ENCODE assay signal across 17 cellular contexts in the genomic region with DNA sequence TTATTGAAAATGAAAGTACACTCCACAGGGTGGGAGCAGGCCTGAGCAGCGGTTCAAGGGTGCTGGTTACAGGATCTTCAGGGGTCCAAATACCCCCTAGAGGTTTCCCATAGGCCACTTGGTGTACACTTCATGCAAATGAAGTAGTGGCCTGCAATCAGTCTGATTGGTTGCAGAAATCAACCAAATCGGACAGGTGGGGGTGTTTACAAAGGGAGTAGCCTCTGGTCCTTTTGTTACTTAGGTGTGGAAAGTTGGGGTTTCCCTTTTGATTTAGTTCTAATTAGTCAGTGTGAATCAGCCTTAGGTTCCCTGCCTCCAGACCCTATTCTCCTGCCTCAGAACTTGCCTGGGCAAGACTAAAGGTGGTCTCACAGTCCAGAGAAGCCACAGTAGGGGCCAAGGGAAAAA. TPM values are rescaled to one million over a fixed set of nuclear protein-coding genes. Genes with fewer than 3 reads are reported as not detected.
DNase-seq lines count a peak whose midpoint lies in the region; ATAC-seq, FAIRE-seq and TF ChIP-seq lines count a peak whose summit lies in the region.
"Had no signal": no experiment of that assay in that cellular context is flagged by ENCODE, and none has a peak within 500 bp of the region (broad histone marks: within the 10 kb centered on the region; RNA-seq: fewer than 3 reads in every experiment).

No MANE protein-coding gene starts in this region.

- H4K20me1 ChIP-seq in BLaER1, result no peaks in the 10 kb centered on the region
- H4K20me1 ChIP-seq in Karpas-422 (ENCODE audit: insufficient read depth, low read depth, low read length), result no peaks in the 10 kb centered on the region

- H3K27ac ChIP-seq in BLaER1, result peak overlapping the region; percentile 40; the same call in 1 of the 2 replicates
- H3K27ac ChIP-seq in Karpas-422 (ENCODE audit: low read length), result peak overlapping the region; percentile 99
- H3K27ac ChIP-seq: gastrocnemius medialis, lower lobe of right lung, right atrium auricular region, uterus, VCaP had no signal

- H2AFZ ChIP-seq in Karpas-422 (ENCODE audit: low read length), result no peak overlapping the region

- H3K79me2 ChIP-seq in Karpas-422 (ENCODE audit: low read length), result peaks cover 3% of the 10 kb centered on the region; the same call in 1 of the 2 replicates

- no peaks in the 10 kb centered on the region for H3K27me3 Mint-ChIP-seq in activated T-helper 17 cell treated with anti-CD3 and anti-CD28 coated beads, Interleukin-2, amount 50 U/mL, for 72 hours
- no peaks in the 10 kb centered on the region for H3K27me3 Mint-ChIP-seq in naive B cell

- TF ChIP-seq CTCF in D721Med (IDR thresholded peaks at IDR 0.05; ENCODE audit: insufficient read depth, missing control alignments), result no peak

- peak overlapping the region; percentile 24 for H3K27ac Mint-ChIP-seq in activated T-helper 17 cell treated with anti-CD3 and anti-CD28 coated beads, Interleukin-2, amount 50 U/mL, for 72 hours
- peak overlapping the region; percentile 93 to 100 (median 99) for H3K27ac Mint-ChIP-seq in naive B cell
- H3K27ac Mint-ChIP-seq: natural killer cell treated with Interleukin-12 subunit alpha and Interleukin-12 subunit beta and Interleukin-15 and Interleukin-18, amount 100 ng/mL, for 72 hours had no signal

- H3K4me2 ChIP-seq in BLaER1 (peak overlapping the region; percentile 29), Karpas-422 (ENCODE audit: low read depth, low read length, poor library complexity, severe bottlenecking) (peak overlapping the region; percentile 66)

- no peaks in the 10 kb centered on the region for H3K36me3 Mint-ChIP-seq in activated T-helper 17 cell treated with anti-CD3 and anti-CD28 coated beads, Interleukin-2, amount 50 U/mL, for 72 hours (ENCODE audit: low read depth)
- no peaks in the 10 kb centered on the region for H3K36me3 Mint-ChIP-seq in naive B cell
- H3K36me3 Mint-ChIP-seq: natural killer cell treated with Interleukin-12 subunit alpha and Interleukin-12 subunit beta and Interleukin-15 and Interleukin-18, amount 100 ng/mL, for 72 hours had no signal

- peak; percentile 45 for ATAC-seq in activated T-helper 17 cell treated with anti-CD3 and anti-CD28 coated beads, Interleukin-2, amount 50 U/mL, for 72 hours (replicated peaks)
- ATAC-seq in naive B cell (ENCODE audit: low read depth in 2 of 2), result no peak
- ATAC-seq in GM19324 (IDR thresholded peaks at IDR 0.05; ENCODE audit: low FRiP score, unreplicated experiment), result no peak
- ATAC-seq: gastrocnemius medialis, lower lobe of right lung had no signal

- H3K4me3 ChIP-seq in BLaER1 (no peak overlapping the region), Karpas-422 (ENCODE audit: low read length) (peak overlapping the region; percentile 44; the same call in 1 of the 2 replicates)
- H3K4me3 ChIP-seq: gastrocnemius medialis, HAP-1, lower lobe of right lung, right atrium auricular region, uterus had no signal

- H3K9me3 ChIP-seq in BLaER1, result peaks cover 9% of the 10 kb centered on the region; the same call in 1 of the 2 replicates
- no peaks in the 10 kb centered on the region for H3K9me3 ChIP-seq in Karpas-422 (ENCODE audit: low read length)
- H3K9me3 ChIP-seq: gastrocnemius medialis, HAP-1, lower lobe of right lung, right atrium auricular region, uterus had no signal

- H3K27me3 ChIP-seq in BLaER1 (no peaks in the 10 kb centered on the region), Karpas-422 (ENCODE audit: low read length) (no peaks in the 10 kb centered on the region)
- H3K27me3 ChIP-seq: gastrocnemius medialis, right atrium auricular region, uterus had no signal

- no peaks in the 10 kb centered on the region for H3K9me3 Mint-ChIP-seq in activated T-helper 17 cell treated with anti-CD3 and anti-CD28 coated beads, Interleukin-2, amount 50 U/mL, for 72 hours
- H3K9me3 Mint-ChIP-seq in naive B cell, result peaks cover 0 to 6% (median 0%) of the 10 kb centered on the region in 7 donors
- H3K9me3 Mint-ChIP-seq: natural killer cell treated with Interleukin-12 subunit alpha and Interleukin-12 subunit beta and Interleukin-15 and Interleukin-18, amount 100 ng/mL, for 72 hours had no signal

- no peak for FAIRE-seq in D721Med (lab: Jason Lieb, UNC)

- H3K36me3 ChIP-seq in BLaER1, result no peaks in the 10 kb centered on the region
- peaks cover 5% of the 10 kb centered on the region; the same call in 1 of the 2 replicates for H3K36me3 ChIP-seq in Karpas-422 (ENCODE audit: insufficient read depth, low read length)
- H3K36me3 ChIP-seq: gastrocnemius medialis, HAP-1, lower lobe of right lung, right atrium auricular region, uterus had no signal

- H3K4me1 Mint-ChIP-seq in activated T-helper 17 cell treated with anti-CD3 and anti-CD28 coated beads, Interleukin-2, amount 50 U/mL, for 72 hours, result peaks cover 10% of the 10 kb centered on the region
- H3K4me1 Mint-ChIP-seq in naive B cell, result peaks cover 64 to 99% (median 96%) of the 10 kb centered on the region in 3 donors

- DNase-seq in Karpas-422, result peak; percentile 86
- no peak for DNase-seq in naive B cell
- no peak for DNase-seq in GM19238 (ENCODE audit: insufficient read length, low spot score)
- DNase-seq in D721Med (ENCODE audit: insufficient read length, low spot score), result no peak
- DNase-seq in H4 (ENCODE audit: low spot score), result no peak
- DNase-seq: gastrocnemius medialis, lower lobe of right lung, NCI-H1105, NCI-H226 had no signal

- H3K9me2 ChIP-seq in Karpas-422 (replicated peaks; ENCODE audit: insufficient read depth, low read length), result no peaks in the 10 kb centered on the region

- H3K9ac ChIP-seq in BLaER1 (no peak overlapping the region), Karpas-422 (ENCODE audit: low read length) (peak overlapping the region; percentile 82)

- H3K4me1 ChIP-seq in BLaER1 (peaks cover 78% of the 10 kb centered on the region), Karpas-422 (ENCODE audit: low read length) (peaks cover 97% of the 10 kb centered on the region)

- no peak overlapping the region for H3K4me3 Mint-ChIP-seq in activated T-helper 17 cell treated with anti-CD3 and anti-CD28 coated beads, Interleukin-2, amount 50 U/mL, for 72 hours
- peak overlapping the region; percentile 46 to 91 (median 80) for H3K4me3 Mint-ChIP-seq in naive B cell
- H3K4me3 Mint-ChIP-seq: natural killer cell treated with Interleukin-12 subunit alpha and Interleukin-12 subunit beta and Interleukin-15 and Interleukin-18, amount 100 ng/mL, for 72 hours had no signal

RNA-seq across cellular contexts. Expression of a gene that starts 49.6 kb away (rescaled TPM):
- total RNA-seq in Karpas-422 (2014; rRNA removed; shearing (Covaris generic); ENCODE audit: low replicate concordance), result 88.9 and 251 TPM in 2 replicates
- total RNA-seq in activated T-helper 17 cell treated with anti-CD3 and anti-CD28 coated beads, Interleukin-2, amount 50 U/mL, for 72 hours, result 10 to 100 TPM; 18.5 to 23.5 TPM
- 100 to 1,000 TPM; 234 to 353 (median 246) TPM for polyA plus RNA-seq in naive B cell (ENCODE audit: low read depth in 6 of 6)
- total RNA-seq in H4 (2014; rRNA removed; shearing (Covaris generic)), result 57.8 and 65.2 TPM in 2 replicates
